ENCODE assay signal across 25 cellular contexts in the genomic region with DNA sequence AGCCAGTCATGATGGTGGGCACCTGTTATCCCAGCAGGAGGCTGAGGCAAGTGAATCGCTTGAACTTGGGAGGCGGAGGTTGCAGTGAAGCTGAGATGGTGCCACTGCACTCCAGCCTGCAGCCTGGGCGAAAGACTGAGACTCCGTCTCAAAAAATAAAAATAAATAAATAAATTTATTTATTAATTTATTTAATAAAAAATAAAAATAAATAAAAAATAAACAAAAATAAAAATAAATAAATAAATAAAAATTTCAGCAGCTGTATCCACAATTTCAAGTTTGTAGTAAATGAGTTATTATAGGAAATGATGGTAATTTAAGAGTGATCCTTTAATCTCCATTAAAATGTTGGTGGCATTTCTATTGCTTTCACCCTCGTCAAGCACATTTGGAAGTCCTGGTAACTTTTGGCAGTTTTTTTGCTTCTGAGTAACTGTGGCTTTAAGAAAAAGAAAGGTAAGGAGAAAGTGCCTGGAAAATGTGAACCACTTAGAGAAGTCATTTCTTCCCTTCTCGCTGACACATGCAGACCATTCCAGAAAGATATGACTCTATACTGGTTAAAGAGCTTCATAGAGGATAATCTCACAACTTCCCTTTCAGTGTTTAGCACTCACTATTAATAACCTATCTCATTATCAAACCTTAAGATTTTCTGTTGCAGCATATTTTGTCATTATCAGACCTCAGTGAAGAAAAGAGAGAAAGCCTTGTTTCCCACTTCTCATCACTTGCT.
"Had no signal": no experiment of that assay in that cellular context is flagged by ENCODE, and none has a peak within 500 bp of the region (broad histone marks: within the 10 kb centered on the region; RNA-seq: fewer than 3 reads in every experiment).

No MANE protein-coding gene starts in this region.

- H3K4me1 Mint-ChIP-seq: mesothelial cell of epicardium had no signal

- DNase-seq: activated B cell treated with CpG ODN at 0.5 μM for 24 hours; activated T-cell treated with anti-CD3 and anti-CD28 coated beads for 4 hours; cerebellar nuclear complex; dorsolateral prefrontal cortex; effector memory CD4-positive, alpha-beta T cell; head of caudate nucleus; hippocampal formation; naive B cell; nephron progenitor cell; ovary; stimulated activated CD4-positive, alpha-beta T cell treated with anti-CD3 and anti-CD28 coated beads, Interleukin-1b, Interleukin-23, amount 100 ng/mL, for 48 hours; stimulated activated naive CD4-positive, alpha-beta T cell; T-helper 2 cell; testis; transverse colon had no signal

- FAIRE-seq: urothelium cell line had no signal

- H3K4me2 ChIP-seq: smooth muscle cell had no signal

- H3K4me3 Mint-ChIP-seq: activated B cell treated with CpG ODN at 0.5 μM for 24 hours; activated naive CD8-positive, alpha-beta T cell; brain; mesothelial cell of epicardium; nephron progenitor cell had no signal

- H3K36me3 Mint-ChIP-seq: brain, mesothelial cell of epicardium had no signal

- H3K27me3 ChIP-seq: ascending aorta, cardiac muscle cell, dorsolateral prefrontal cortex, ovary, testis, transverse colon had no signal

- H3K9me3 ChIP-seq: ascending aorta, ovary, prostate gland, testis, transverse colon had no signal

- H3K9me3 Mint-ChIP-seq: activated B cell treated with CpG ODN at 0.5 μM for 24 hours; activated T-helper 2 cell treated with anti-CD3 and anti-CD28 coated beads, Interferon-gamma antibody, Interleukin-2, Interleukin-4, amounts not matched to agents 10 μg/mL and 5 μg/mL and 100 μg/mL, durations not matched to agents 14 hours and 24 hours and 36 hours; brain; mesothelial cell of epicardium; naive B cell; nephron progenitor cell had no signal

- H3K27ac Mint-ChIP-seq: activated B cell treated with CpG ODN at 0.5 μM for 24 hours; activated naive CD8-positive, alpha-beta T cell; activated T-helper 2 cell treated with anti-CD3 and anti-CD28 coated beads, Interferon-gamma antibody, Interleukin-2, Interleukin-4, amounts not matched to agents 10 μg/mL and 5 μg/mL and 100 μg/mL, durations not matched to agents 14 hours and 24 hours and 36 hours; mesothelial cell of epicardium; naive B cell; nephron progenitor cell had no signal

- H3K27ac ChIP-seq: ascending aorta, cardiac muscle cell, coronary artery, dorsolateral prefrontal cortex, ovary, prostate gland, testis, transverse colon had no signal

- H3K36me3 ChIP-seq: cardiac muscle cell, ovary, prostate gland, transverse colon had no signal

- H3K4me3 ChIP-seq: ascending aorta, cardiac muscle cell, coronary artery, dorsolateral prefrontal cortex, ovary, prostate gland, smooth muscle cell, testis, transverse colon had no signal

- H3K27me3 Mint-ChIP-seq: activated B cell treated with CpG ODN at 0.5 μM for 24 hours; activated naive CD8-positive, alpha-beta T cell; brain; naive B cell had no signal

- H3K4me1 ChIP-seq: ascending aorta, prostate gland, transverse colon had no signal
